ENCODE assay signal across 2 cellular contexts in genomic region chr5:154428208-154428607, GRCh38.
TF ChIP-seq lines count a peak whose summit lies in the region.

No MANE protein-coding gene starts in this region.

TF ChIP-seq in HEK293, 187 proteins besides CTCF, POLR2A, EP300 and RAD21:
- TF ChIP-seq ZNF621 (tag by site-specific recombination; IDR thresholded peaks at IDR 0.05) (no peak), MEIS1 (CRISPR knock-in tag; IDR thresholded peaks at IDR 0.05; ENCODE audit: borderline replicate concordance) (no peak), GLI2 (tag by site-specific recombination; IDR thresholded peaks at IDR 0.05; ENCODE audit: borderline replicate concordance, low read depth) (no peak), ZNF146 (tag by site-specific recombination; IDR thresholded peaks at IDR 0.05) (peak; percentile 84), ZNF394 (tag by site-specific recombination; IDR thresholded peaks at IDR 0.05; ENCODE audit: borderline replicate concordance) (no peak), ZNF600 (tag by site-specific recombination; IDR thresholded peaks at IDR 0.05) (no peak), ZNF530 (tag by site-specific recombination; IDR thresholded peaks at IDR 0.05; ENCODE audit: low read depth) (no peak), TSHZ1 (tag by site-specific recombination; IDR thresholded peaks at IDR 0.05; ENCODE audit: borderline replicate concordance) (no peak), ZNF596 (tag by site-specific recombination; IDR thresholded peaks at IDR 0.05) (no peak)

TF ChIP-seq in K562, 482 proteins besides CTCF, POLR2A, EP300 and RAD21:
- TF ChIP-seq ARID3A (IDR thresholded peaks at IDR 0.05; ENCODE audit: borderline replicate concordance, low read depth, low read length) (no peak), ZNF146 (CRISPR knock-in tag; IDR thresholded peaks at IDR 0.05; ENCODE audit: unreplicated experiment) (peak; percentile 83)
